ENCODE assay signal across 13 cellular contexts in the genomic region with DNA sequence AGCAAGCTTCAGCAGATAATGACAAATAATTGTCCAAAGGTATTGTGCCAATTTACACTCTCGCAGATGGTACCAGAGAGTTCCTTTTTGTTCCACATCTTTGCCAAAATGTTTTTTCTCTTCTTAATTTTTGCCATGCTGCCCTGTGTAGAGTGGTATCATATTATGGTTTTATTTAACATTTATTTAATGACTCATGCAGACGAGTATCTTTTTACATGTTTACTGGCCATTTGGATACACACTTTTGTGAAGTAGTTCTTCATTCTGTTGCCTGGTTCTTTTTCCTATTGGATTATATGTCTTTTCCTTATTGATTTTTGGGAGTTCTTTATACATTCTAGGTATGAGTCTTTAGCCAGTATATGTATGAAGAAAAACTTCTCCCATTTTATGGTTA.
DNase-seq lines count a peak whose midpoint lies in the region; ATAC-seq and TF ChIP-seq lines count a peak whose summit lies in the region.
"Had no signal": no experiment of that assay in that cellular context is flagged by ENCODE, and none has a peak within 500 bp of the region (broad histone marks: within the 10 kb centered on the region; RNA-seq: fewer than 3 reads in every experiment).

No MANE protein-coding gene starts in this region.

- CTCF ChIA-PET in PC-3 (lab: Charles Lee) = no interaction called here

- no peak for TF ChIP-seq EP300 in sigmoid colon (IDR thresholded peaks at IDR 0.05)

- no peak for ATAC-seq in activated T-cell treated with anti-CD3 and anti-CD28 coated beads, Interleukin-2, amount 50 U/mL, for 72 hours (replicated peaks in 1 of 2)
- ATAC-seq in PC-3 = peak; percentile 99

- H2AFZ ChIP-seq in PC-3 (ENCODE audit: low read length) = no peak overlapping the region

- TF ChIP-seq POLR2A in sigmoid colon (IDR thresholded peaks at IDR 0.05) = no peak

- DNase-seq in DMS53 (lab: John Stamatoyannopoulos, UW) (peak; percentile 24), DMS53 treated with DMSO at 0.1 percent for 48 hours (lab: John Stamatoyannopoulos, UW; ENCODE audit: unreplicated experiment) (no peak), PC-3 (peak; percentile 74), fibroblast of peridontal ligament (ENCODE audit: extremely low read depth) (peak; percentile 18), sigmoid colon (no peak)
- DNase-seq in activated T-cell treated with anti-CD3 and anti-CD28 coated beads, Interleukin-2, amount 50 U/mL, for 72 hours = no peak
- DNase-seq in activated T-cell treated with anti-CD3 and anti-CD28 coated beads, Interleukin-2, amount 50 U/mL, for 1 hour = no peak
- DNase-seq in central memory CD4-positive, alpha-beta T cell = no peak
- DNase-seq: CD4-positive, alpha-beta memory T cell; H9 had no signal

- H3K27ac Mint-ChIP-seq in activated T-cell treated with anti-CD3 and anti-CD28 coated beads, Interleukin-2, amount 50 U/mL, for 72 hours = peak overlapping the region; percentile 28
- H3K27ac Mint-ChIP-seq: CD14-positive monocyte; CD4-positive, alpha-beta memory T cell; H9 had no signal

- H3K4me1 ChIP-seq in PC-3 (ENCODE audit: insufficient read depth, low read length) (peaks cover 14% of the 10 kb centered on the region), sigmoid colon (no peaks in the 10 kb centered on the region)
- H3K4me1 ChIP-seq: BLaER1 had no signal

- no peak overlapping the region for H3K9ac ChIP-seq in PC-3 (ENCODE audit: low read length)
- H3K9ac ChIP-seq: BLaER1 had no signal

- TF ChIP-seq CTCF in PC-3 (conservative IDR thresholded peaks at IDR 0.05; ENCODE audit: low read depth, low read length) (no peak), sigmoid colon (IDR thresholded peaks at IDR 0.05) (no peak)

- peak overlapping the region; percentile 46 for H3K4me2 ChIP-seq in PC-3 (ENCODE audit: low read length)
- H3K4me2 ChIP-seq: BLaER1 had no signal

- H3K9me3 ChIP-seq in PC-3 (ENCODE audit: low read length) (no peaks in the 10 kb centered on the region), sigmoid colon (no peaks in the 10 kb centered on the region)
- H3K9me3 ChIP-seq: BLaER1 had no signal

- H3K4me3 ChIP-seq in PC-3 (ENCODE audit: low read length) (no peak overlapping the region), sigmoid colon (no peak overlapping the region)
- H3K4me3 ChIP-seq: BLaER1 had no signal

- no peaks in the 10 kb centered on the region for H4K20me1 ChIP-seq in PC-3 (ENCODE audit: low read length)
- H4K20me1 ChIP-seq: BLaER1 had no signal

- no peaks in the 10 kb centered on the region for H3K4me1 Mint-ChIP-seq in activated T-cell treated with anti-CD3 and anti-CD28 coated beads, Interleukin-2, amount 50 U/mL, for 72 hours (ENCODE audit: low read depth)
- H3K4me1 Mint-ChIP-seq: CD14-positive monocyte; CD4-positive, alpha-beta memory T cell had no signal

- H3K27ac ChIP-seq in PC-3 (ENCODE audit: low read length) (peak overlapping the region; percentile 39), sigmoid colon (no peak overlapping the region)
- H3K27ac ChIP-seq: 22Rv1, BLaER1 had no signal

- no peaks in the 10 kb centered on the region for H3F3A ChIP-seq in PC-3 (ENCODE audit: low read length, unreplicated experiment)

- no peaks in the 10 kb centered on the region for H3K27me3 ChIP-seq in PC-3 (ENCODE audit: low read length)
- H3K27me3 ChIP-seq in sigmoid colon = no peaks in the 10 kb centered on the region
- H3K27me3 ChIP-seq: BLaER1 had no signal

- no peaks in the 10 kb centered on the region for H3K27me3 Mint-ChIP-seq in activated T-cell treated with anti-CD3 and anti-CD28 coated beads, Interleukin-2, amount 50 U/mL, for 72 hours (ENCODE audit: low read depth)
- H3K27me3 Mint-ChIP-seq: CD4-positive, alpha-beta memory T cell had no signal

- no peaks in the 10 kb centered on the region for H3K79me2 ChIP-seq in PC-3 (ENCODE audit: low read length)

- BruUV-seq in PC-3 (replicated peaks; lab: Mats Ljungman, UMichigan) = no TSS peak

- 79 to 90% methylated on average over 2 of the region's 2 CpGs for WGBS in sigmoid colon, 2 donors

- H3K36me3 ChIP-seq in PC-3 (ENCODE audit: low read depth, low read length) (no peaks in the 10 kb centered on the region), sigmoid colon (no peaks in the 10 kb centered on the region)
- H3K36me3 ChIP-seq: BLaER1 had no signal

- H3K9me2 ChIP-seq in PC-3 (replicated peaks; ENCODE audit: low read length) = no peaks in the 10 kb centered on the region

- H3K9me3 Mint-ChIP-seq in activated T-cell treated with anti-CD3 and anti-CD28 coated beads, Interleukin-2, amount 50 U/mL, for 72 hours = no peaks in the 10 kb centered on the region
- H3K9me3 Mint-ChIP-seq: H9 had no signal

- H3K36me3 Mint-ChIP-seq in activated T-cell treated with anti-CD3 and anti-CD28 coated beads, Interleukin-2, amount 50 U/mL, for 72 hours (ENCODE audit: insufficient read depth in 2 of 2) = no peaks in the 10 kb centered on the region

- H3K4me3 Mint-ChIP-seq in activated T-cell treated with anti-CD3 and anti-CD28 coated beads, Interleukin-2, amount 50 U/mL, for 72 hours = no peak overlapping the region
- H3K4me3 Mint-ChIP-seq: CD14-positive monocyte; CD4-positive, alpha-beta memory T cell; H9 had no signal

- intact Hi-C loops in PC-3 (cut with micrococcal nuclease) = loop anchor here (1.0 to 2.0 kb wide), 2 partner anchors 32 to 194 kb away; a partner anchor contains a TSS
- intact Hi-C loops in sigmoid colon (cut with DNase I) = no loop called here

- POLR2A ChIA-PET in PC-3 (lab: Charles Lee; ENCODE audit: unreplicated experiment) = no interaction called here

Comparison
In these comparisons a context has a peak if more than half of its experiments do, and no peak if none do; other contexts are left out.
1. DNase-seq: peak in DMS53 (single experiment), PC-3 (single experiment) and fibroblast of peridontal ligament (single experiment); none in DMS53 treated with DMSO at 0.1 percent for 48 hours (single experiment), activated T-cell treated with anti-CD3 and anti-CD28 coated beads, Interleukin-2, amount 50 U/mL, for 72 hours (0 of 2), activated T-cell treated with anti-CD3 and anti-CD28 coated beads, Interleukin-2, amount 50 U/mL, for 1 hour (single experiment), central memory CD4-positive, alpha-beta T cell (single experiment) and sigmoid colon (single experiment).